23 cellular contexts compared by ENCODE assay signal in genomic region chr15:63405159-63405558, GRCh38. TPM values are rescaled to one million over a fixed set of nuclear protein-coding genes. Genes with fewer than 3 reads are reported as not detected.
DNase-seq lines count a peak whose midpoint lies in the region; ATAC-seq and TF ChIP-seq lines count a peak whose summit lies in the region.
"Had no signal": no experiment of that assay in that cellular context is flagged by ENCODE, and none has a peak within 500 bp of the region (broad histone marks: within the 10 kb centered on the region; RNA-seq: fewer than 3 reads in every experiment).

No MANE protein-coding gene starts in this region.

- no peak overlapping the region for H3K4ac ChIP-seq in mesenchymal stem cell (ENCODE audit: low read depth in 1 of 2, low read length in 2 of 2)

- H3K36me3 ChIP-seq in mesenchymal stem cell (ENCODE audit: control insufficient read depth in 1 of 2, insufficient read depth in 2 of 2, low read depth in 1 of 2, low read length in 2 of 2) = no peaks in the 10 kb centered on the region
- no peaks in the 10 kb centered on the region for H3K36me3 ChIP-seq in gastroesophageal sphincter
- H3K36me3 ChIP-seq in colonic mucosa = no peaks in the 10 kb centered on the region
- H3K36me3 ChIP-seq: cardiac muscle cell, heart right ventricle, pancreas had no signal

- TF ChIP-seq POLR2A in gastroesophageal sphincter (IDR thresholded peaks at IDR 0.05) = no peak

- no peak overlapping the region for H2AFZ ChIP-seq in mesenchymal stem cell (ENCODE audit: low read depth, low read length)

- H3K9me3 Mint-ChIP-seq in activated T-cell treated with anti-CD3 and anti-CD28 coated beads, Interleukin-2, amount 50 U/mL, for 4 hours = no peaks in the 10 kb centered on the region
- H3K9me3 Mint-ChIP-seq: activated naive CD8-positive, alpha-beta T cell treated with anti-CD3 and anti-CD28 coated beads, Interleukin-2, amount 50 U/mL, for 24 hours; activated T-helper 2 cell treated with anti-CD3 and anti-CD28 coated beads, Interferon-gamma antibody, Interleukin-2, Interleukin-4, amounts not matched to agents 10 μg/mL and 5 μg/mL and 100 μg/mL, durations not matched to agents 14 hours and 24 hours and 36 hours; immature natural killer cell had no signal

- H3K4me1 Mint-ChIP-seq in activated T-cell treated with anti-CD3 and anti-CD28 coated beads, Interleukin-2, amount 50 U/mL, for 4 hours (ENCODE audit: low read depth) = peaks cover 12% of the 10 kb centered on the region

- no peak for ATAC-seq in gastroesophageal sphincter
- no peak for ATAC-seq in activated T-cell treated with anti-CD3 and anti-CD28 coated beads, Interleukin-2, amount 50 U/mL, for 4 hours
- ATAC-seq: activated naive CD8-positive, alpha-beta T cell treated with anti-CD3 and anti-CD28 coated beads, Interleukin-2, amount 50 U/mL, for 24 hours; HCT116; heart right ventricle; pancreas had no signal

- peak overlapping the region; percentile 19 for H4K8ac ChIP-seq in mesenchymal stem cell (ENCODE audit: low read length)

- no peak overlapping the region for H3K14ac ChIP-seq in mesenchymal stem cell (ENCODE audit: low read length in 2 of 2)

- H3K9me3 ChIP-seq in mesenchymal stem cell (ENCODE audit: control insufficient read depth, low read length) (no peaks in the 10 kb centered on the region), gastroesophageal sphincter (no peaks in the 10 kb centered on the region), colonic mucosa (no peaks in the 10 kb centered on the region)
- H3K9me3 ChIP-seq: heart right ventricle, pancreas had no signal

- H3K4me3 Mint-ChIP-seq in activated T-cell treated with anti-CD3 and anti-CD28 coated beads, Interleukin-2, amount 50 U/mL, for 4 hours = no peak overlapping the region
- H3K4me3 Mint-ChIP-seq: activated naive CD8-positive, alpha-beta T cell treated with anti-CD3 and anti-CD28 coated beads, Interleukin-2, amount 50 U/mL, for 24 hours; immature natural killer cell had no signal

- in situ Hi-C loops in SK-MEL-5 (cut with HindIII; ENCODE audit: low pct_unique_long_range_greater_than_20kb, low sequenced_read_pairs) = loop anchor here (25.0 kb wide), 1 partner anchor 93 kb away; no protein-coding TSS in a partner anchor

- no peak overlapping the region for H2BK5ac ChIP-seq in mesenchymal stem cell (ENCODE audit: low read depth, low read length, poor library complexity, severe bottlenecking)

- H3K4me3 ChIP-seq in mesenchymal stem cell (ENCODE audit: insufficient read depth in 1 of 2, low read depth in 1 of 2, low read length in 2 of 2) = peak overlapping the region in 1 of 2 experiments; percentile 38
- H3K4me3 ChIP-seq in gastroesophageal sphincter = no peak overlapping the region
- no peak overlapping the region for H3K4me3 ChIP-seq in colonic mucosa
- H3K4me3 ChIP-seq: cardiac muscle cell, heart right ventricle, pancreas had no signal

- no peaks in the 10 kb centered on the region for H3K36me3 Mint-ChIP-seq in activated T-cell treated with anti-CD3 and anti-CD28 coated beads, Interleukin-2, amount 50 U/mL, for 4 hours (ENCODE audit: insufficient read depth)
- H3K36me3 Mint-ChIP-seq: immature natural killer cell had no signal

- peaks cover 2% of the 10 kb centered on the region for H3K27me3 Mint-ChIP-seq in activated T-cell treated with anti-CD3 and anti-CD28 coated beads, Interleukin-2, amount 50 U/mL, for 4 hours (ENCODE audit: low read depth)
- H3K27me3 Mint-ChIP-seq: activated naive CD8-positive, alpha-beta T cell treated with anti-CD3 and anti-CD28 coated beads, Interleukin-2, amount 50 U/mL, for 24 hours had no signal

- H3K27me3 ChIP-seq in mesenchymal stem cell (ENCODE audit: control insufficient read depth in 1 of 2, insufficient read depth in 1 of 2, low read length in 2 of 2) (no peaks in the 10 kb centered on the region), gastroesophageal sphincter (no peaks in the 10 kb centered on the region), colonic mucosa (no peaks in the 10 kb centered on the region)
- H3K27me3 ChIP-seq: cardiac muscle cell, heart right ventricle, pancreas had no signal

- H2BK120ac ChIP-seq in mesenchymal stem cell (ENCODE audit: low read depth, low read length) = no peak overlapping the region

- 100% methylated on average over 3 of the region's 5 CpGs for WGBS in mesenchymal stem cell
- 95 to 96% methylated on average over 4 to 5 of the region's 5 CpGs for WGBS in gastroesophageal sphincter (ENCODE audit: low coverage in 1 of 2), 2 donors

- TF ChIP-seq CTCF in gastroesophageal sphincter (IDR thresholded peaks at IDR 0.05) = no peak
- TF ChIP-seq CTCF in colonic mucosa (IDR thresholded peaks at IDR 0.05) = no peak

- no peak overlapping the region for H2BK15ac ChIP-seq in mesenchymal stem cell (ENCODE audit: low read depth, poor library complexity, severe bottlenecking)

- intact Hi-C loops in colonic mucosa (cut with DNase I) = loop anchor here (10.0 kb wide), 1 partner anchor 360 kb away; the partner anchor contains the start of gene TPM1

- peak overlapping the region; percentile 85 for H3K9ac ChIP-seq in mesenchymal stem cell (ENCODE audit: low read length)
- no peak overlapping the region for H3K9ac ChIP-seq in colonic mucosa (ENCODE audit: low read depth in 2 of 2, low read length in 2 of 2)

- H3K79me1 ChIP-seq in mesenchymal stem cell (replicated peaks; ENCODE audit: low read length, poor library complexity, severe bottlenecking) = no peaks in the 10 kb centered on the region

- DNase-seq in DMS 273 (lab: John Stamatoyannopoulos, UW; ENCODE audit: unreplicated experiment) (peak; percentile 19), DMS 273 treated with DMSO at 0.1 percent for 48 hours (lab: John Stamatoyannopoulos, UW) (no peak), H4 (ENCODE audit: low spot score) (peak; percentile 25), SK-MEL-5 (ENCODE audit: low read depth, low spot score) (peak; percentile 86), mesenchymal stem cell (no peak), colonic mucosa (no peak)
- no peak for DNase-seq in activated T-cell treated with anti-CD3 and anti-CD28 coated beads, Interleukin-2, amount 50 U/mL, for 4 hours
- DNase-seq: activated naive CD8-positive, alpha-beta T cell treated with anti-CD3 and anti-CD28 coated beads, Interleukin-2, amount 50 U/mL, for 24 hours; effector CD8-positive, alpha-beta T cell; heart right ventricle; immature natural killer cell; KBM-7; NCI-H1092 treated with DMSO at 0.1 percent for 48 hours; pancreas; small intestine; stimulated activated CD8-positive, alpha-beta memory T cell treated with anti-CD3 and anti-CD28 coated beads, Interleukin-4, amount 100 ng/mL, for 48 hours; SW 1271 had no signal

- H2BK12ac ChIP-seq in mesenchymal stem cell (ENCODE audit: low read length in 2 of 2) = no peak overlapping the region

- H2AK5ac ChIP-seq in mesenchymal stem cell (ENCODE audit: low read length, severe bottlenecking) = no peak overlapping the region

- H3K27ac ChIP-seq in mesenchymal stem cell (ENCODE audit: low read length, poor library complexity, severe bottlenecking) (no peak overlapping the region), gastroesophageal sphincter (no peak overlapping the region), colonic mucosa (no peak overlapping the region)
- H3K27ac ChIP-seq: 22Rv1, cardiac muscle cell, heart right ventricle, pancreas had no signal

- no peak for TF ChIP-seq EP300 in gastroesophageal sphincter (IDR thresholded peaks at IDR 0.05)

- H3K4me2 ChIP-seq in mesenchymal stem cell (ENCODE audit: low read length, poor library complexity, severe bottlenecking) = no peak overlapping the region

- H3K4me1 ChIP-seq in mesenchymal stem cell (ENCODE audit: control insufficient read depth, insufficient read depth, low read depth, low read length) = peaks cover 2% of the 10 kb centered on the region
- peaks cover 0 to 7% (median 0%) of the 10 kb centered on the region in 3 donors for H3K4me1 ChIP-seq in gastroesophageal sphincter
- no peaks in the 10 kb centered on the region for H3K4me1 ChIP-seq in colonic mucosa
- H3K4me1 ChIP-seq: pancreas had no signal

- no peak overlapping the region for H4K91ac ChIP-seq in mesenchymal stem cell (ENCODE audit: low read length)

- H3K18ac ChIP-seq in mesenchymal stem cell (ENCODE audit: low read depth in 1 of 2, low read length in 2 of 2) = no peak overlapping the region

- H3K23ac ChIP-seq in mesenchymal stem cell (ENCODE audit: low read length in 2 of 2) = no peak overlapping the region

RNA-seq across cellular contexts. Expression of gene CA12, which starts 23.5 kb away (rescaled TPM):
- 24.2 and 27.4 TPM in 2 replicates for total RNA-seq in H4 (2014; rRNA removed; shearing (Covaris generic))
- total RNA-seq in SK-MEL-5 (2014; rRNA removed; shearing (Covaris generic)) = 17.4 and 19.2 TPM in 2 replicates
- polyA plus RNA-seq in SK-MEL-5 (2015; cell fraction: cytosol; rRNA removed) = 31.7 and 44.3 TPM in 2 replicates
- 7.9 and 11.0 TPM in 2 replicates for polyA plus RNA-seq in SK-MEL-5 (2015; cell fraction: nucleus; rRNA removed)
- polyA plus RNA-seq in mesenchymal stem cell (2013, experiment 1 of 2) = 4.9 TPM
- 4.9 TPM for polyA plus RNA-seq in mesenchymal stem cell (2013, experiment 2 of 2)
- total RNA-seq in gastroesophageal sphincter (10 to 100 TPM; 13.3 to 46.7 (median 17.5) TPM), colonic mucosa (100 to 1,000 TPM; 290 to 339 TPM)
- total RNA-seq in activated T-cell treated with anti-CD3 and anti-CD28 coated beads, Interleukin-2, amount 50 U/mL, for 4 hours = under 1 TPM; 0.08 to 0.15 (median 0.14) TPM
- total RNA-seq: activated CD8-positive, alpha-beta memory T cell treated with anti-CD3 and anti-CD28 coated beads for 36 hours had no signal
- polyA plus RNA-seq: cardiac muscle cell, immature natural killer cell had no signal

Comparison
In these comparisons a context has a peak if more than half of its experiments do, and no peak if none do; other contexts are left out.
1. DNase-seq: peak in DMS 273 (single experiment), H4 (single experiment) and SK-MEL-5 (single experiment); none in DMS 273 treated with DMSO at 0.1 percent for 48 hours (single experiment), mesenchymal stem cell (single experiment), activated T-cell treated with anti-CD3 and anti-CD28 coated beads, Interleukin-2, amount 50 U/mL, for 4 hours (single experiment) and colonic mucosa (single experiment).
2. RNA of gene CA12, which starts 23.5 kb away (total RNA-seq): 290 to 339 TPM in colonic mucosa, 24.2 to 27.4 TPM in H4, 13.3 to 46.7 TPM in gastroesophageal sphincter and 17.4 to 19.2 TPM in SK-MEL-5; 0.08 to 0.15 TPM in activated T-cell treated with anti-CD3 and anti-CD28 coated beads, Interleukin-2, amount 50 U/mL, for 4 hours; every median in the first group is over 10 times any median in the second.